19 cellular contexts compared by ENCODE assay signal in the genomic region with DNA sequence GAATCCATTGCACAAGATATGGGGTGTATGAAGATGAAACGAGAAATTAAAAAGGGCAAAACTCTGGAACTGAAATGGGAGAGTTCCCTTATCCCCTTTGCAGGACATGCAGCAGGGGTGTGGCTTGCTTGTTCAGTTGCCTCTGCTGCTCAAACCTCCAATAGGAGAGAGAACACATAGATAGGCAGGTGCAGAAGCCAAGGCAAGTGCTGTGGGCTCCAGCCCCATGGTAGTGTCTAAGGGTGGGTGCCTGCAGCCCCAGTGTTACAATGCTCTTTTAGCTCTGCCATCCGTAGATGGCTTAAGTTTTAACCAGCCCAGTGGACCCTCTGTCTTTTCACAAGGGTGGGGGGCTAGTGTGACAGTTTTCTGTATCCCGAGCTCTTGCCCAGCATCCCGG.
DNase-seq lines count a peak whose midpoint lies in the region; ATAC-seq and TF ChIP-seq lines count a peak whose summit lies in the region.
"Had no signal": no experiment of that assay in that cellular context is flagged by ENCODE, and none has a peak within 500 bp of the region (broad histone marks: within the 10 kb centered on the region; RNA-seq: fewer than 3 reads in every experiment).

No MANE protein-coding gene starts in this region.

- H3K27ac ChIP-seq in left ventricle myocardium inferior (replicated peaks) (no peak overlapping the region), heart left ventricle (no peak overlapping the region), H9 (ENCODE audit: insufficient read length, low read depth, low read length) (no peak overlapping the region), dorsolateral prefrontal cortex (peak overlapping the region in 4 of 59 donors; percentile 4 to 56 (median 27))

- H3K23me2 ChIP-seq in H9 (ENCODE audit: insufficient read length, low read depth, low read length, poor library complexity, severe bottlenecking), result no peaks in the 10 kb centered on the region

- no peak overlapping the region for H2BK15ac ChIP-seq in H9 (ENCODE audit: low read depth, low read length)

- no peaks in the 10 kb centered on the region for H3K36me3 ChIP-seq in left ventricle myocardium inferior
- no peaks in the 10 kb centered on the region for H3K36me3 ChIP-seq in heart left ventricle
- H3K36me3 ChIP-seq: BE2C had no signal

- no peaks in the 10 kb centered on the region for H3K79me1 ChIP-seq in H9 (ENCODE audit: insufficient read depth, low read depth, low read length, poor library complexity, severe bottlenecking)

- H3T11ph ChIP-seq in H9 (ENCODE audit: low read length), result no peak overlapping the region

- H3K79me2 ChIP-seq in H9 (ENCODE audit: insufficient read depth, low read length), result no peaks in the 10 kb centered on the region

- no peak overlapping the region for H2BK20ac ChIP-seq in H9 (ENCODE audit: low read depth, low read length, poor library complexity, severe bottlenecking)

- H3K9ac ChIP-seq in H9 (ENCODE audit: extremely low read depth, insufficient read length, low read length), result no peak overlapping the region

- no peak overlapping the region for H3K4me2 ChIP-seq in H9 (ENCODE audit: insufficient read depth, insufficient read length, low read length)

- no peak overlapping the region for H3K4ac ChIP-seq in H9 (ENCODE audit: low read depth, low read length)

- DNase-seq in left ventricle myocardium inferior (no peak), heart left ventricle (no peak), H9 (peak; percentile 30), NCI-H774 (lab: John Stamatoyannopoulos, UW) (peak; percentile 18), dorsolateral prefrontal cortex (peak in 2 of 10 donors; percentile 28 to 33), NCI-H2029 (lab: John Stamatoyannopoulos, UW) (no peak)
- DNase-seq: ACHN; BE2C; CD4-positive, CD25-positive, alpha-beta regulatory T cell; CD8-positive, alpha-beta memory T cell; COR-L47; DMS 273 treated with DMSO at 0.1 percent for 48 hours; GDM1; HCEC 1CT; KBM-7 had no signal

- 68 to 87% (median 82%) methylated on average over 4 of the region's 4 CpGs for WGBS in heart left ventricle, 4 donors
- no CpG with 5 or more reads among the region's 4 CpGs for WGBS in H9 (ENCODE audit: extremely low coverage, insufficient read length, low lambda C conversion rate)

- H3K9me3 ChIP-seq in left ventricle myocardium inferior (replicated peaks) (no peaks in the 10 kb centered on the region), heart left ventricle (no peaks in the 10 kb centered on the region), H9 (ENCODE audit: control insufficient read depth, low read depth, low read length) (no peaks in the 10 kb centered on the region)
- H3K9me3 ChIP-seq: BE2C had no signal

- no peak overlapping the region for H2AFZ ChIP-seq in H9 (ENCODE audit: low read length)

- H3K4me3 ChIP-seq in left ventricle myocardium inferior (peak overlapping the region; percentile 44), heart left ventricle (peak overlapping the region in 3 of 12 donors; percentile 19 to 34 (median 33)), dorsolateral prefrontal cortex (peak overlapping the region in 34 of 59 donors; percentile 1 to 48 (median 26))

- H3K27me3 ChIP-seq in left ventricle myocardium inferior (ENCODE audit: low read depth) (no peaks in the 10 kb centered on the region), heart left ventricle (no peaks in the 10 kb centered on the region), H9 (ENCODE audit: insufficient read depth, low read length) (no peaks in the 10 kb centered on the region), dorsolateral prefrontal cortex (peaks cover 0 to 7% (median 0%) of the 10 kb centered on the region in 45 donors)
- H3K27me3 ChIP-seq: BE2C had no signal

- no peak overlapping the region for H4K5ac ChIP-seq in H9 (ENCODE audit: insufficient read length, low read depth, low read length)

- TF ChIP-seq CTCF in left ventricle myocardium inferior (IDR thresholded peaks at IDR 0.05; ENCODE audit: borderline replicate concordance) (no peak), heart left ventricle (IDR thresholded peaks at IDR 0.05) (no peak), H9 (conservative IDR thresholded peaks at IDR 0.05) (no peak), dorsolateral prefrontal cortex (IDR thresholded peaks at IDR 0.05 in 54 of 56, conservative IDR thresholded peaks at IDR 0.05 in 2 of 56; ENCODE audit: low read depth in 1 of 56, partially characterized antibody in 56 of 56) (no peak)

- no peaks in the 10 kb centered on the region for H3K4me1 Mint-ChIP-seq in H9
- H3K4me1 Mint-ChIP-seq: CD4-positive, CD25-positive, alpha-beta regulatory T cell; CD8-positive, alpha-beta memory T cell; IgD-negative memory B cell had no signal

- no peaks in the 10 kb centered on the region for H3K9me3 Mint-ChIP-seq in H9
- H3K9me3 Mint-ChIP-seq: CD4-positive, CD25-positive, alpha-beta regulatory T cell; CD8-positive, alpha-beta memory T cell had no signal

- no peak overlapping the region for H2AK5ac ChIP-seq in H9 (ENCODE audit: insufficient read length, low read length)

- no peak overlapping the region for H2BK120ac ChIP-seq in H9 (ENCODE audit: low read depth, low read length, poor library complexity, severe bottlenecking)

- H3K56ac ChIP-seq in H9 (ENCODE audit: insufficient read length, low read depth, low read length), result no peak overlapping the region

- H3K4me3 Mint-ChIP-seq in H9, result no peak overlapping the region
- H3K4me3 Mint-ChIP-seq: CD4-positive, CD25-positive, alpha-beta regulatory T cell; CD8-positive, alpha-beta memory T cell; IgD-negative memory B cell had no signal

- no peak overlapping the region for H2BK5ac ChIP-seq in H9 (ENCODE audit: insufficient read length, low read length)

- H3K27me3 Mint-ChIP-seq in H9 (ENCODE audit: low read depth), result peaks cover 3% of the 10 kb centered on the region
- H3K27me3 Mint-ChIP-seq: CD4-positive, CD25-positive, alpha-beta regulatory T cell had no signal

- no peak overlapping the region for H3K14ac ChIP-seq in H9 (ENCODE audit: insufficient read depth, low read length)

- no peak overlapping the region for H4K91ac ChIP-seq in H9 (ENCODE audit: insufficient read length, low read depth, low read length)

- peaks cover 3% of the 10 kb centered on the region for H3K4me1 ChIP-seq in left ventricle myocardium inferior
- H3K4me1 ChIP-seq in heart left ventricle, result peaks cover 0 to 4% (median 0%) of the 10 kb centered on the region in 12 donors
- no peaks in the 10 kb centered on the region; the same call in 1 of the 2 replicates for H3K4me1 ChIP-seq in H9 (ENCODE audit: insufficient read depth, low read length)
- H3K4me1 ChIP-seq: BE2C had no signal

- no peak overlapping the region for H2BK12ac ChIP-seq in H9 (ENCODE audit: insufficient read length, low read depth, low read length)

- no peak for TF ChIP-seq POLR2A in heart left ventricle (IDR thresholded peaks at IDR 0.05)

- no peaks in the 10 kb centered on the region for H3K36me3 Mint-ChIP-seq in H9 (ENCODE audit: insufficient read depth in 1 of 3, low read depth in 3 of 3)
- H3K36me3 Mint-ChIP-seq: CD4-positive, CD25-positive, alpha-beta regulatory T cell; IgD-negative memory B cell had no signal

- no peak overlapping the region for H4K8ac ChIP-seq in H9 (replicated peaks; ENCODE audit: insufficient read length, low read depth, low read length)

- H3K27ac Mint-ChIP-seq in H9, result no peak overlapping the region
- H3K27ac Mint-ChIP-seq: CD8-positive, alpha-beta memory T cell had no signal

- ATAC-seq in heart left ventricle, result no peak
- ATAC-seq in HG02973 (IDR thresholded peaks at IDR 0.05; ENCODE audit: unreplicated experiment), result no peak
- no peak for ATAC-seq in GM19023 (IDR thresholded peaks at IDR 0.05; ENCODE audit: unreplicated experiment)
- ATAC-seq: HepG2 had no signal

- no peaks in the 10 kb centered on the region for H4K20me1 ChIP-seq in H9 (ENCODE audit: control insufficient read depth, insufficient read depth, insufficient read length)

- H3K23ac ChIP-seq in H9 (ENCODE audit: insufficient read length, low read depth, low read length), result no peak overlapping the region

- H3K18ac ChIP-seq in H9 (ENCODE audit: insufficient read length, low read depth, low read length), result no peak overlapping the region

- intact Hi-C loops in left ventricle myocardium inferior (cut with micrococcal nuclease), result no loop called here
- intact Hi-C loops in heart left ventricle (cut with DNase I), result no loop called here
- intact Hi-C loops in dorsolateral prefrontal cortex (cut with DNase I), result no loop called here

Comparison
In these comparisons a context has a peak if more than half of its experiments do, and no peak if none do; other contexts are left out.
1. DNase-seq: peak in H9 (single experiment) and NCI-H774 (single experiment); none in left ventricle myocardium inferior (single experiment), heart left ventricle (0 of 5) and NCI-H2029 (single experiment).